18 cellular contexts compared by ENCODE assay signal in genomic region chr13:44840131-44840530, GRCh38.
"Had no signal": no experiment of that assay in that cellular context is flagged by ENCODE, and none has a peak within 500 bp of the region (broad histone marks: within the 10 kb centered on the region; RNA-seq: fewer than 3 reads in every experiment).

No MANE protein-coding gene starts in this region.

- H3K4me1 ChIP-seq: breast epithelium, testis had no signal

- H3K9me3 ChIP-seq: breast epithelium, heart right ventricle, left ventricle myocardium inferior, stomach, testis, upper lobe of right lung had no signal

- H3K27me3 ChIP-seq: breast epithelium, heart right ventricle, stomach, testis, upper lobe of right lung had no signal

- DNase-seq: activated CD4-positive, alpha-beta T cell treated with anti-CD3 and anti-CD28 coated beads for 36 hours; activated CD4-positive, alpha-beta T cell treated with anti-CD3 and anti-CD28 coated beads, Interleukin-2, amount 50 U/mL, for 48 hours; activated naive CD8-positive, alpha-beta T cell treated with anti-CD3 and anti-CD28 coated beads, Interleukin-2, amount 10 ng/mL, durations not matched to agents 7 days and 5 days; endodermal cell; erythroblast; heart right ventricle; left ventricle myocardium inferior; mammary epithelial cell; midbrain; occipital lobe; retina; stimulated activated CD4-positive, alpha-beta T cell treated with anti-CD3 and anti-CD28 coated beads, Interleukin-15, amount 100 ng/mL, for 24 hours; stimulated activated CD4-positive, alpha-beta T cell treated with anti-CD3 and anti-CD28 coated beads, Interleukin-2, amount 100 ng/mL, for 48 hours; stomach; testis; upper lobe of right lung had no signal

- ATAC-seq: activated CD4-positive, alpha-beta T cell treated with anti-CD3 and anti-CD28 coated beads for 36 hours; heart right ventricle; stimulated activated effector memory CD8-positive, alpha-beta T cell treated with anti-CD3 and anti-CD28 coated beads, Interleukin-12 subunit alpha, Interleukin-12 subunit beta, amount 100 ng/mL, for 72 hours; upper lobe of right lung had no signal

- H3K36me3 ChIP-seq: breast epithelium, heart right ventricle, left ventricle myocardium inferior, stomach, upper lobe of right lung had no signal

- H3K27ac ChIP-seq: breast epithelium, heart right ventricle, left ventricle myocardium inferior, stomach, upper lobe of right lung had no signal

- H3K4me3 ChIP-seq: breast epithelium, heart right ventricle, left ventricle myocardium inferior, stomach, testis, upper lobe of right lung had no signal
